Comparison of ENCODE assay signal across 9 cellular contexts in genomic region chr22:40634119-40634903, GRCh38. TPM values are rescaled to one million over a fixed set of nuclear protein-coding genes. Genes with fewer than 3 reads are reported as not detected.
DNase-seq lines count a peak whose midpoint lies in the region; ATAC-seq, FAIRE-seq and TF ChIP-seq lines count a peak whose summit lies in the region.
"Had no signal": no experiment of that assay in that cellular context is flagged by ENCODE, and none has a peak within 500 bp of the region (broad histone marks: within the 10 kb centered on the region; RNA-seq: fewer than 3 reads in every experiment).

No MANE protein-coding gene starts in this region.

- TF ChIP-seq EP300 in ovary (IDR thresholded peaks at IDR 0.05) = no peak

- H3F3A ChIP-seq in Loucy (ENCODE audit: low read depth) = no peaks in the 10 kb centered on the region

- H3K9me1 ChIP-seq in endothelial cell of umbilical vein (replicated peaks; ENCODE audit: control insufficient read depth, extremely low read depth, insufficient read depth, low read length) = no peaks in the 10 kb centered on the region

- intact Hi-C loops in endothelial cell of umbilical vein (cut with micrococcal nuclease) = no loop called here
- intact Hi-C loops in ovary (cut with DNase I) = loop anchor here in 2 of 4 donors (10.0 kb wide), 2 partner anchors 110 to 120 kb away; no protein-coding TSS in a partner anchor

- peak; percentile 36 for DNase-seq in endothelial cell of umbilical vein (ENCODE audit: low read depth, low spot score)
- DNase-seq in ovary = no peak
- DNase-seq in amniotic stem cell (lab: John Stamatoyannopoulos, UW) = no peak
- no peak for DNase-seq in NCI-H1105 treated with DMSO at 0.1 percent for 48 hours (lab: John Stamatoyannopoulos, UW)
- no peak for DNase-seq in activated CD4-positive, alpha-beta T cell treated with anti-CD3 and anti-CD28 coated beads for 1 hour

- POLR2A ChIA-PET in endothelial cell of umbilical vein (lab: Charles Lee) = interaction anchor here (0.7 to 1.0 kb wide), 2 partner anchors 17 to 207 kb away, joined by 3 to 5 read pairs; no protein-coding TSS in a partner anchor

- no peak for FAIRE-seq in endothelial cell of umbilical vein (lab: Jason Lieb, UNC)

- no peaks in the 10 kb centered on the region for H3K9me2 ChIP-seq in Loucy (replicated peaks; ENCODE audit: low read depth, low read length)

- BruUV-seq in endothelial cell of umbilical vein (replicated peaks; lab: Mats Ljungman, UMichigan) = no TSS peak

- peak overlapping the region in 2 of 10 experiments; percentile 83 to 97; a peak in 6 of 20 replicates for H3K4me3 ChIP-seq in BLaER1 treated with 17β-estradiol and CSF1 and Interleukin-3, amounts not matched to agents 10 nM and 100 nM
- H3K4me3 ChIP-seq in Loucy (ENCODE audit: low read length, poor library complexity, severe bottlenecking) (peak overlapping the region; percentile 81), endothelial cell of umbilical vein (replicated peaks in 1 of 3; ENCODE audit: insufficient read depth in 1 of 3, low read depth in 1 of 3, low read length in 3 of 3) (no peak overlapping the region), ovary (peak overlapping the region; percentile 99)

- peak overlapping the region; percentile 90 to 99 (median 97); a peak in 21 of 22 replicates for H3K4me2 ChIP-seq in BLaER1 treated with 17β-estradiol and CSF1 and Interleukin-3, amounts not matched to agents 10 nM and 100 nM
- H3K4me2 ChIP-seq in Loucy (ENCODE audit: low read depth, low read length, poor library complexity, severe bottlenecking) = peak overlapping the region; percentile 99
- peak overlapping the region; percentile 94 for H3K4me2 ChIP-seq in endothelial cell of umbilical vein (ENCODE audit: insufficient read depth, low read length)

- dilution Hi-C loops in endothelial cell of umbilical vein (cut with MboI; ENCODE audit: extremely low pct_ligation_motif_present, low sequenced_read_pairs) = no loop called here

- H3K27ac ChIP-seq in BLaER1 treated with 17β-estradiol and CSF1 and Interleukin-3, amounts not matched to agents 10 nM and 100 nM = no peak overlapping the region
- H3K27ac ChIP-seq in endothelial cell of umbilical vein (ENCODE audit: insufficient read depth, low read depth, low read length) (no peak overlapping the region), ovary (no peak overlapping the region)

- no peak for TF ChIP-seq CTCF in Loucy (conservative IDR thresholded peaks at IDR 0.05; ENCODE audit: low read length)
- TF ChIP-seq CTCF in endothelial cell of umbilical vein (IDR thresholded peaks at IDR 0.05; ENCODE audit: extremely low read depth in 1 of 2, insufficient read depth in 1 of 2, low read depth in 1 of 2, low read length in 2 of 2) = no peak
- TF ChIP-seq CTCF in ovary (IDR thresholded peaks at IDR 0.05) = no peak

- H3K36me3 ChIP-seq in BLaER1 treated with 17β-estradiol and CSF1 and Interleukin-3, amounts not matched to agents 10 nM and 100 nM = peaks cover 0 to 9% (median 0%) of the 10 kb centered on the region in 11 experiments; a peak in 2 of 22 replicates
- H3K36me3 ChIP-seq in Loucy (ENCODE audit: insufficient read depth, low read length) (no peaks in the 10 kb centered on the region), endothelial cell of umbilical vein (ENCODE audit: control insufficient read depth in 2 of 2, extremely low read depth in 1 of 2, insufficient read depth in 2 of 2, low read length in 2 of 2) (no peaks in the 10 kb centered on the region), ovary (no peaks in the 10 kb centered on the region)
- H3K36me3 ChIP-seq: prostate gland had no signal

- peak overlapping the region in 3 of 11 experiments; percentile 88 to 94 (median 89); a peak in 4 of 22 replicates for H3K9ac ChIP-seq in BLaER1 treated with 17β-estradiol and CSF1 and Interleukin-3, amounts not matched to agents 10 nM and 100 nM
- H3K9ac ChIP-seq in Loucy (ENCODE audit: low read depth, low read length, poor library complexity, severe bottlenecking) (peak overlapping the region; percentile 76), endothelial cell of umbilical vein (replicated peaks; ENCODE audit: extremely low read depth, insufficient read depth, low read length) (no peak overlapping the region)

- ATAC-seq in GM18502 (IDR thresholded peaks at IDR 0.05; ENCODE audit: poor library complexity, unreplicated experiment) = no peak

- H3K27me3 ChIP-seq in BLaER1 treated with 17β-estradiol and CSF1 and Interleukin-3, amounts not matched to agents 10 nM and 100 nM = no peaks in the 10 kb centered on the region
- H3K27me3 ChIP-seq in Loucy (ENCODE audit: insufficient read depth, low read length, poor library complexity, severe bottlenecking) = no peaks in the 10 kb centered on the region
- no peaks in the 10 kb centered on the region for H3K27me3 ChIP-seq in endothelial cell of umbilical vein (ENCODE audit: control insufficient read depth in 2 of 2, insufficient read depth in 2 of 2, low read length in 2 of 2)
- no peaks in the 10 kb centered on the region for H3K27me3 ChIP-seq in ovary

- H3K79me2 ChIP-seq in Loucy (ENCODE audit: insufficient read depth, low read length) (peaks cover 67% of the 10 kb centered on the region), endothelial cell of umbilical vein (ENCODE audit: control insufficient read depth, insufficient read depth, low read length) (peaks cover 61% of the 10 kb centered on the region)

- CTCF ChIA-PET in endothelial cell of umbilical vein (lab: Charles Lee) = interaction anchor here (0.7 to 4.9 kb wide), 10 partner anchors 10 to 198 kb away, joined by 3 to 29 read pairs (median 3); no protein-coding TSS in a partner anchor

- WGBS in ovary, 3 donors = 63 to 74% (median 72%) methylated on average over 11 of the region's 11 CpGs

- no peak overlapping the region for H2AFZ ChIP-seq in Loucy (ENCODE audit: low read length)
- H2AFZ ChIP-seq in endothelial cell of umbilical vein (ENCODE audit: low read depth, low read length) = no peak overlapping the region

- H3K9me3 ChIP-seq in BLaER1 treated with 17β-estradiol and CSF1 and Interleukin-3, amounts not matched to agents 10 nM and 100 nM (replicated peaks in 1 of 11) = no peaks in the 10 kb centered on the region
- H3K9me3 ChIP-seq in Loucy (ENCODE audit: insufficient read depth, low read depth, low read length) (no peaks in the 10 kb centered on the region), endothelial cell of umbilical vein (replicated peaks; ENCODE audit: control insufficient read depth, insufficient read depth, low read length) (no peaks in the 10 kb centered on the region), ovary (no peaks in the 10 kb centered on the region)
- H3K9me3 ChIP-seq: prostate gland had no signal

- H3K4me1 ChIP-seq in BLaER1 treated with 17β-estradiol and CSF1 and Interleukin-3, amounts not matched to agents 10 nM and 100 nM = peaks cover 23 to 58% (median 39%) of the 10 kb centered on the region in 10 experiments
- H3K4me1 ChIP-seq in Loucy (ENCODE audit: insufficient read depth, low read length, poor library complexity, severe bottlenecking) (peaks cover 32% of the 10 kb centered on the region), endothelial cell of umbilical vein (ENCODE audit: control insufficient read depth, extremely low read depth, insufficient read depth, low read length) (peaks cover 21% of the 10 kb centered on the region), ovary (ENCODE audit: insufficient read depth) (no peaks in the 10 kb centered on the region)

- TF ChIP-seq POLR2A in endothelial cell of umbilical vein (IDR thresholded peaks at IDR 0.05; ENCODE audit: low read depth, low read length) (no peak), ovary (IDR thresholded peaks at IDR 0.05) (no peak)

- peaks cover 40 to 69% (median 62%) of the 10 kb centered on the region in 11 experiments; a peak in 20 of 22 replicates for H4K20me1 ChIP-seq in BLaER1 treated with 17β-estradiol and CSF1 and Interleukin-3, amounts not matched to agents 10 nM and 100 nM
- peaks cover 28% of the 10 kb centered on the region for H4K20me1 ChIP-seq in Loucy (ENCODE audit: insufficient read depth, low read length, poor library complexity, severe bottlenecking)
- H4K20me1 ChIP-seq in endothelial cell of umbilical vein (replicated peaks; ENCODE audit: control insufficient read depth, extremely low read depth, insufficient read depth, low read length) = peaks cover 3% of the 10 kb centered on the region

TF ChIP-seq in endothelial cell of umbilical vein, 7 proteins besides CTCF, POLR2A, EP300 and RAD21 (continues in another document):
- no peak for TF ChIP-seq MYC (IDR thresholded peaks at IDR 0.05; ENCODE audit: low read depth, low read length)
- no peak for TF ChIP-seq FOS (IDR thresholded peaks at IDR 0.05; ENCODE audit: borderline replicate concordance, insufficient read depth, low read length)
- no peak for TF ChIP-seq EZH2 (IDR thresholded peaks at IDR 0.05; ENCODE audit: borderline replicate concordance, low read depth, low read length, severe bottlenecking)
- no peak for TF ChIP-seq JUN (IDR thresholded peaks at IDR 0.05; ENCODE audit: borderline replicate concordance, insufficient read depth, insufficient read length, low read depth)
- no peak for TF ChIP-seq GATA2 (IDR thresholded peaks at IDR 0.05; ENCODE audit: insufficient read depth, insufficient read length, low read depth, low read length)
- no peak for TF ChIP-seq POLR2AphosphoS5 (IDR thresholded peaks at IDR 0.05; ENCODE audit: insufficient read depth, low read depth, low read length)

RNA-seq across cellular contexts. Expression of gene MRTFA, which starts 2.2 kb away (rescaled TPM):
- total RNA-seq in endothelial cell of umbilical vein (44.1 and 48.6 TPM in 2 replicates), ovary (10 to 100 TPM; 41.6 to 59.7 (median 55.0) TPM)
- polyA plus RNA-seq in endothelial cell of umbilical vein (11.6 and 13.6 TPM in 2 replicates), ovary (10 to 100 TPM; 15.4 to 29.8 TPM)
- 7.5 and 8.4 TPM in 2 replicates for polyA plus RNA-seq in endothelial cell of umbilical vein (2011; cell fraction: cytosol; rRNA removed)
- polyA plus RNA-seq in endothelial cell of umbilical vein (2011; cell fraction: nucleus; rRNA removed) = 29.8 and 33.1 TPM in 2 replicates
- polyA plus RNA-seq in endothelial cell of umbilical vein (2012) = 17.1 and 21.6 TPM in 2 replicates
- polyA minus RNA-seq in endothelial cell of umbilical vein = 53.2 and 69.2 TPM in 2 replicates
- 13.6 TPM for polyA minus RNA-seq in endothelial cell of umbilical vein (2011; cell fraction: cytosol; rRNA and poly(A)+ RNA removed)
- 57.8 and 70.7 TPM in 2 replicates for polyA minus RNA-seq in endothelial cell of umbilical vein (2011; cell fraction: nucleus; rRNA and poly(A)+ RNA removed)

RNA-seq across cellular contexts. Expression of gene MCHR1, which starts 45.0 kb away (rescaled TPM):
- not detected in 2 replicates for total RNA-seq in endothelial cell of umbilical vein
- not detected in 2 replicates for polyA plus RNA-seq in endothelial cell of umbilical vein
- 0.10 TPM in 1 of 2 replicates, not detected in the other for polyA plus RNA-seq in endothelial cell of umbilical vein (2011; cell fraction: cytosol; rRNA removed)
- not detected in 2 replicates for polyA plus RNA-seq in endothelial cell of umbilical vein (2011; cell fraction: nucleus; rRNA removed)
- polyA plus RNA-seq in endothelial cell of umbilical vein (2012) = not detected in 2 replicates
- not detected in 2 replicates for polyA minus RNA-seq in endothelial cell of umbilical vein
- polyA minus RNA-seq in endothelial cell of umbilical vein (2011; cell fraction: cytosol; rRNA and poly(A)+ RNA removed) = not detected
- polyA minus RNA-seq in endothelial cell of umbilical vein (2011; cell fraction: nucleus; rRNA and poly(A)+ RNA removed) = not detected in 2 replicates
- 1 to 10 TPM; 1.4 to 5.3 (median 2.3) TPM for total RNA-seq in ovary
- 10 to 100 TPM in 1 of 2 donors, 1 to 10 TPM in 1; 5.3 to 18.1 TPM for polyA plus RNA-seq in ovary

Comparison
In these comparisons a context has a peak if more than half of its experiments do, and no peak if none do; other contexts are left out.
1. H3K4me3 ChIP-seq: peak in Loucy (single experiment) and ovary (single experiment); none in endothelial cell of umbilical vein (0 of 3).
2. Peak in every context shown above with its lines, with median percentiles within 50 percentile points of each other: H3K4me2 ChIP-seq.